Comparison of ENCODE assay signal across 14 cellular contexts in genomic region chr16:22677024-22677830, GRCh38.
DNase-seq lines count a peak whose midpoint lies in the region; ATAC-seq and TF ChIP-seq lines count a peak whose summit lies in the region.
"Had no signal": no experiment of that assay in that cellular context is flagged by ENCODE, and none has a peak within 500 bp of the region (broad histone marks: within the 10 kb centered on the region; RNA-seq: fewer than 3 reads in every experiment).

No MANE protein-coding gene starts in this region.

- H3K4me3 ChIP-seq in endodermal cell (ENCODE audit: low read length) (no peak overlapping the region), sigmoid colon (no peak overlapping the region)
- H3K4me3 ChIP-seq: GM12878 had no signal

- no peaks in the 10 kb centered on the region for H3K9me3 ChIP-seq in endodermal cell (ENCODE audit: control insufficient read depth, low read length)
- no peaks in the 10 kb centered on the region for H3K9me3 ChIP-seq in sigmoid colon

- ATAC-seq in left ventricle myocardium superior (peak; percentile 43), left cardiac atrium (no peak)
- ATAC-seq: GM12878 had no signal

- DNase-seq in left ventricle myocardium superior = no peak
- no peak for DNase-seq in left cardiac atrium
- DNase-seq in HCEC 1CT = peak; percentile 0
- peak; percentile 41 for DNase-seq in endodermal cell
- peak; percentile 60 for DNase-seq in sigmoid colon
- DNase-seq in HUDEP-2 (lab: John Stamatoyannopoulos, UW; ENCODE audit: unreplicated experiment in 76 of 76) = no peak
- DNase-seq in progenitor cell of endocrine pancreas (ENCODE audit: low spot score, unreplicated experiment) = no peak
- DNase-seq in stimulated activated naive CD4-positive, alpha-beta T cell (lab: John Stamatoyannopoulos, UW) = no peak
- DNase-seq: C1 segment of cervical spinal cord; Calu3; CD4-positive, alpha-beta T cell; DMS 273 treated with DMSO at 0.1 percent for 48 hours had no signal

- 93% methylated on average over 8 of the region's 8 CpGs for WGBS in endodermal cell (ENCODE audit: insufficient coverage in 1 of 2, insufficient read length in 1 of 2), 2 experiments
- WGBS in sigmoid colon, 2 donors = 94 to 95% methylated on average over 8 of the region's 8 CpGs

- no peak overlapping the region for H3K9ac ChIP-seq in endodermal cell (ENCODE audit: extremely low read depth, low read length, poor library complexity, severe bottlenecking)

- no peaks in the 10 kb centered on the region for H3K36me3 Mint-ChIP-seq in endodermal cell (ENCODE audit: low read depth)
- H3K36me3 Mint-ChIP-seq in progenitor cell of endocrine pancreas (ENCODE audit: insufficient read depth) = no peaks in the 10 kb centered on the region

- H3K9me3 Mint-ChIP-seq in endodermal cell (no peaks in the 10 kb centered on the region), progenitor cell of endocrine pancreas (ENCODE audit: low read depth) (no peaks in the 10 kb centered on the region)
- H3K9me3 Mint-ChIP-seq: CD4-positive, alpha-beta T cell had no signal

- peaks cover 11% of the 10 kb centered on the region for H3K27me3 ChIP-seq in endodermal cell (ENCODE audit: control insufficient read depth, insufficient read depth, low read length, poor library complexity, severe bottlenecking)
- no peaks in the 10 kb centered on the region for H3K27me3 ChIP-seq in sigmoid colon

- TF ChIP-seq CTCF in endodermal cell (conservative IDR thresholded peaks at IDR 0.05) = no peak
- no peak for TF ChIP-seq CTCF in sigmoid colon (IDR thresholded peaks at IDR 0.05)
- TF ChIP-seq CTCF in progenitor cell of endocrine pancreas (IDR thresholded peaks at IDR 0.05; ENCODE audit: unreplicated experiment) = no peak

- H3K36me3 ChIP-seq in endodermal cell (ENCODE audit: control insufficient read depth, insufficient read depth, low read length) (no peaks in the 10 kb centered on the region), sigmoid colon (no peaks in the 10 kb centered on the region)

- no peak overlapping the region for H3K27ac ChIP-seq in endodermal cell (ENCODE audit: low read depth, low read length)
- no peak overlapping the region for H3K27ac ChIP-seq in sigmoid colon

- intact Hi-C loops in left ventricle myocardium superior (cut with micrococcal nuclease) = no loop called here
- intact Hi-C loops in left cardiac atrium (cut with DNase I) = no loop called here
- intact Hi-C loops in sigmoid colon (cut with DNase I) = no loop called here

- H3K4me1 ChIP-seq in endodermal cell (ENCODE audit: control insufficient read depth, insufficient read depth, low read length) = no peaks in the 10 kb centered on the region
- peaks cover 0 to 20% (median 8%) of the 10 kb centered on the region in 4 donors for H3K4me1 ChIP-seq in sigmoid colon

- no peak for TF ChIP-seq POLR2A in sigmoid colon (IDR thresholded peaks at IDR 0.05)

- H3K4me1 Mint-ChIP-seq in endodermal cell (no peaks in the 10 kb centered on the region), progenitor cell of endocrine pancreas (ENCODE audit: low read depth) (peaks cover 2% of the 10 kb centered on the region)
- H3K4me1 Mint-ChIP-seq: B cell had no signal

- no peak overlapping the region for H3K27ac Mint-ChIP-seq in endodermal cell
- no peak overlapping the region for H3K27ac Mint-ChIP-seq in progenitor cell of endocrine pancreas
- H3K27ac Mint-ChIP-seq: B cell; CD4-positive, alpha-beta T cell had no signal

- H3K4me3 Mint-ChIP-seq in endodermal cell = no peak overlapping the region
- no peak overlapping the region for H3K4me3 Mint-ChIP-seq in progenitor cell of endocrine pancreas (ENCODE audit: low read depth)
- H3K4me3 Mint-ChIP-seq: B cell; CD4-positive, alpha-beta T cell had no signal

- H3K27me3 Mint-ChIP-seq in endodermal cell (ENCODE audit: insufficient read depth) (no peaks in the 10 kb centered on the region), progenitor cell of endocrine pancreas (no peaks in the 10 kb centered on the region)
- H3K27me3 Mint-ChIP-seq: B cell had no signal

- no peak for TF ChIP-seq EP300 in sigmoid colon (IDR thresholded peaks at IDR 0.05)

Comparison
In these comparisons a context has a peak if more than half of its experiments do, and no peak if none do; other contexts are left out.
1. DNase-seq: peak in HCEC 1CT (single experiment), endodermal cell (single experiment) and sigmoid colon (single experiment); none in left ventricle myocardium superior (single experiment), left cardiac atrium (single experiment), HUDEP-2 (0 of 76), progenitor cell of endocrine pancreas (single experiment) and stimulated activated naive CD4-positive, alpha-beta T cell (0 of 6).